In the genomic region with DNA sequence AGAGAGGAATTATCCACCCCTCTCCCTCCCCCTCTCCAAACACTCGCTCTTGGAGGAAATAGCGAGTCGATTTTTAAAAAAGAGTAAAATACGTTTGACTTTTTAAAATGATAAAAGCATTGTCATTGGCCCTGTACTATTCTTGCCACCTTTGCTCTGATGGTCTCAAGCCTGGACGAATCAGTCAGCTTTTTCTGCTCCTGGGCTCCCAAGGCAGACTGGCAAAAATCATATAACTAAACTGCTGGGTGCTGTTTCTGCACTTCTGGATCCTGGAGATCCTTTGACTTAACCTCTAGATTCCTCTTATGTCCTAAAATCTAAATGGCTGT, we compare ENCODE assay signal across 8 cellular contexts. TPM values are rescaled to one million over a fixed set of nuclear protein-coding genes. Genes with fewer than 3 reads are reported as not detected.
A peak's percentile ranks its signal among the peaks of the same experiment; 100 is the strongest.
DNase-seq lines count a peak whose midpoint lies in the region; ATAC-seq and TF ChIP-seq lines count a peak whose summit lies in the region.

No MANE protein-coding gene starts in this region.

- no peak for TF ChIP-seq CTCF in chondrocyte (IDR thresholded peaks at IDR 0.05)
- TF ChIP-seq CTCF in tibial nerve (IDR thresholded peaks at IDR 0.05): no peak

- peaks cover 5% of the 10 kb centered on the region for H3K36me3 Mint-ChIP-seq in activated T-cell treated with anti-CD3 and anti-CD28 coated beads, Interleukin-2, amount 50 U/mL, for 24 hours (ENCODE audit: low read depth)
- peaks cover 3% of the 10 kb centered on the region for H3K36me3 Mint-ChIP-seq in chondrocyte (ENCODE audit: low read depth)

- H3K27me3 Mint-ChIP-seq in activated T-cell treated with anti-CD3 and anti-CD28 coated beads, Interleukin-2, amount 50 U/mL, for 24 hours: peaks cover 18% of the 10 kb centered on the region
- no peaks in the 10 kb centered on the region for H3K27me3 Mint-ChIP-seq in chondrocyte (ENCODE audit: low read depth)

- DNase-seq in activated T-cell treated with anti-CD3 and anti-CD28 coated beads, Interleukin-2, amount 50 U/mL, for 24 hours: no peak
- no peak for DNase-seq in activated T-cell treated with anti-CD3 and anti-CD28 coated beads for 4 hours
- DNase-seq in chondrocyte (ENCODE audit: low spot score): no peak
- DNase-seq in tibial nerve (ENCODE audit: low spot score in 2 of 2): no peak
- DNase-seq in NCI-H2107 treated with DMSO at 0.1 percent for 48 hours (lab: John Stamatoyannopoulos, UW; ENCODE audit: unreplicated experiment): no peak
- no peak for DNase-seq in activated naive CD4-positive, alpha-beta T cell treated with anti-CD3 and anti-CD28 coated beads, Interleukin-2, amount 50 U/mL, for 16 hours

- no peak for ATAC-seq in HG02981 (IDR thresholded peaks at IDR 0.05; ENCODE audit: unreplicated experiment)

- H3K9me3 Mint-ChIP-seq in activated T-cell treated with anti-CD3 and anti-CD28 coated beads, Interleukin-2, amount 50 U/mL, for 24 hours: no peaks in the 10 kb centered on the region
- H3K9me3 Mint-ChIP-seq in chondrocyte (ENCODE audit: low read depth): no peaks in the 10 kb centered on the region

- H3K4me3 ChIP-seq in muscle layer of duodenum (ENCODE audit: low read depth in 1 of 2, low read length in 2 of 2): peak overlapping the region; percentile 71 to 97
- H3K4me3 ChIP-seq in tibial nerve: peak overlapping the region; percentile 13 to 100 (median 94)

- no peak overlapping the region for H3K27ac Mint-ChIP-seq in activated T-cell treated with anti-CD3 and anti-CD28 coated beads, Interleukin-2, amount 50 U/mL, for 24 hours
- no peak overlapping the region for H3K27ac Mint-ChIP-seq in chondrocyte (ENCODE audit: unreplicated experiment)

- 5 to 16% methylated on average over 5 of the region's 5 CpGs for WGBS in tibial nerve, 2 donors

- H3K27ac ChIP-seq in muscle layer of duodenum (ENCODE audit: low read length) (peak overlapping the region; percentile 3), tibial nerve (peak overlapping the region in 3 of 4 donors; percentile 82 to 94 (median 85))

- no peak for TF ChIP-seq POLR2A in tibial nerve (IDR thresholded peaks at IDR 0.05)

- no peak for TF ChIP-seq EP300 in tibial nerve (IDR thresholded peaks at IDR 0.05)

- peaks cover 36% of the 10 kb centered on the region for H3K4me1 Mint-ChIP-seq in activated T-cell treated with anti-CD3 and anti-CD28 coated beads, Interleukin-2, amount 50 U/mL, for 24 hours (ENCODE audit: low read depth)
- H3K4me1 Mint-ChIP-seq in chondrocyte (ENCODE audit: low read depth): peaks cover 36% of the 10 kb centered on the region

- H3K9me3 ChIP-seq in muscle layer of duodenum (ENCODE audit: control insufficient read depth in 1 of 2, low read length in 2 of 2): no peaks in the 10 kb centered on the region
- no peaks in the 10 kb centered on the region for H3K9me3 ChIP-seq in tibial nerve

- no peaks in the 10 kb centered on the region for H3K27me3 ChIP-seq in muscle layer of duodenum (ENCODE audit: low read depth, low read length)
- no peaks in the 10 kb centered on the region for H3K27me3 ChIP-seq in tibial nerve

- H3K4me1 ChIP-seq in muscle layer of duodenum (ENCODE audit: control insufficient read depth in 1 of 2, insufficient read depth in 2 of 2, low read length in 2 of 2) (peaks cover 0 to 13% of the 10 kb centered on the region in 2 donors), tibial nerve (peaks cover 0 to 31% (median 6%) of the 10 kb centered on the region in 4 donors)

- H3K4me3 Mint-ChIP-seq in activated T-cell treated with anti-CD3 and anti-CD28 coated beads, Interleukin-2, amount 50 U/mL, for 24 hours: peak overlapping the region; percentile 84
- H3K4me3 Mint-ChIP-seq in chondrocyte (ENCODE audit: unreplicated experiment): peak overlapping the region; percentile 92

- H3K36me3 ChIP-seq in muscle layer of duodenum (ENCODE audit: control insufficient read depth in 1 of 2, insufficient read depth in 2 of 2, low read length in 2 of 2): peaks cover 0 to 6% of the 10 kb centered on the region in 2 donors
- H3K36me3 ChIP-seq in tibial nerve: peaks cover 0 to 14% (median 0%) of the 10 kb centered on the region in 3 donors

RNA-seq across cellular contexts. Expression of a gene that starts 1.7 kb away (rescaled TPM):
- total RNA-seq in chondrocyte (28.0 to 36.5 TPM (median 30.0 TPM) in 3 replicates), tibial nerve (10 to 100 TPM; 31.9 to 38.3 (median 36.8) TPM)
